23 cellular contexts compared by ENCODE assay signal in genomic region chr4:38723726-38724506, GRCh38. TPM values are rescaled to one million over a fixed set of nuclear protein-coding genes. Genes with fewer than 3 reads are reported as not detected.
A peak's percentile ranks its signal among the peaks of the same experiment; 100 is the strongest.
DNase-seq lines count a peak whose midpoint lies in the region; ATAC-seq and TF ChIP-seq lines count a peak whose summit lies in the region.
"Had no signal": no experiment of that assay in that cellular context is flagged by ENCODE, and none has a peak within 500 bp of the region (broad histone marks: within the 10 kb centered on the region; RNA-seq: fewer than 3 reads in every experiment).

No MANE protein-coding gene starts in this region.

- H3K9me3 ChIP-seq in neural progenitor cell (ENCODE audit: low read depth), result no peaks in the 10 kb centered on the region
- H3K9me3 ChIP-seq: body of pancreas, neutrophil, SK-N-SH, vagina had no signal

- no peak overlapping the region for H3K27ac ChIP-seq in neural progenitor cell
- H3K27ac ChIP-seq: body of pancreas, neutrophil, vagina had no signal

- no peak overlapping the region for H2AFZ ChIP-seq in neural progenitor cell (replicated peaks)

- H4K20me1 ChIP-seq in neural progenitor cell (ENCODE audit: low read depth), result no peaks in the 10 kb centered on the region

- H3K36me3 ChIP-seq in neural progenitor cell, result no peaks in the 10 kb centered on the region
- H3K36me3 ChIP-seq: neutrophil, vagina had no signal

- H3K4me3 Mint-ChIP-seq in effector memory CD8-positive, alpha-beta T cell, result no peak overlapping the region
- peak overlapping the region; percentile 50 for H3K4me3 Mint-ChIP-seq in neural progenitor cell
- H3K4me3 Mint-ChIP-seq in activated T-helper 1 cell treated with anti-CD3 and anti-CD28 coated beads, Interleukin-12 subunit alpha, Interleukin-12 subunit beta, Interleukin-2, Interleukin-4 antibody, amounts not matched to agents 30 ng/mL and 10 ng/mL and 1 ng/mL, durations not matched to agents 14 hours and 24 hours and 36 hours, result no peak overlapping the region
- H3K4me3 Mint-ChIP-seq: HFFc6; stimulated activated memory B cell treated with anti-CD40 and anti-IgM and Interleukin-4, amounts not matched to agents 10 μg/mL and 1 μg/mL and 100 μg/mL, for 72 hours; WTC11 had no signal

- H3K27me3 Mint-ChIP-seq in effector memory CD8-positive, alpha-beta T cell, result no peaks in the 10 kb centered on the region
- H3K27me3 Mint-ChIP-seq in neural progenitor cell (ENCODE audit: insufficient read depth, low read depth), result peaks cover 6% of the 10 kb centered on the region
- peaks cover 14% of the 10 kb centered on the region for H3K27me3 Mint-ChIP-seq in activated T-helper 1 cell treated with anti-CD3 and anti-CD28 coated beads, Interleukin-12 subunit alpha, Interleukin-12 subunit beta, Interleukin-2, Interleukin-4 antibody, amounts not matched to agents 30 ng/mL and 10 ng/mL and 1 ng/mL, durations not matched to agents 14 hours and 24 hours and 36 hours (ENCODE audit: insufficient read depth)
- H3K27me3 Mint-ChIP-seq: stimulated activated memory B cell treated with anti-CD40 and anti-IgM and Interleukin-4, amounts not matched to agents 10 μg/mL and 1 μg/mL and 100 μg/mL, for 72 hours had no signal

- TF ChIP-seq CTCF in neural progenitor cell (IDR thresholded peaks at IDR 0.05), result no peak

- H3K79me2 ChIP-seq in neural progenitor cell (ENCODE audit: low read depth), result no peaks in the 10 kb centered on the region

- H3K9me3 Mint-ChIP-seq in effector memory CD8-positive, alpha-beta T cell, result no peaks in the 10 kb centered on the region
- H3K9me3 Mint-ChIP-seq in neural progenitor cell, result no peaks in the 10 kb centered on the region
- H3K9me3 Mint-ChIP-seq in activated T-helper 1 cell treated with anti-CD3 and anti-CD28 coated beads, Interleukin-12 subunit alpha, Interleukin-12 subunit beta, Interleukin-2, Interleukin-4 antibody, amounts not matched to agents 30 ng/mL and 10 ng/mL and 1 ng/mL, durations not matched to agents 14 hours and 24 hours and 36 hours, result no peaks in the 10 kb centered on the region
- H3K9me3 Mint-ChIP-seq: HFFc6; stimulated activated memory B cell treated with anti-CD40 and anti-IgM and Interleukin-4, amounts not matched to agents 10 μg/mL and 1 μg/mL and 100 μg/mL, for 72 hours; WTC11 had no signal

- peak overlapping the region; percentile 13 to 29 for H3K27ac Mint-ChIP-seq in effector memory CD8-positive, alpha-beta T cell
- no peak overlapping the region for H3K27ac Mint-ChIP-seq in neural progenitor cell
- H3K27ac Mint-ChIP-seq in activated T-helper 1 cell treated with anti-CD3 and anti-CD28 coated beads, Interleukin-12 subunit alpha, Interleukin-12 subunit beta, Interleukin-2, Interleukin-4 antibody, amounts not matched to agents 30 ng/mL and 10 ng/mL and 1 ng/mL, durations not matched to agents 14 hours and 24 hours and 36 hours, result no peak overlapping the region
- H3K27ac Mint-ChIP-seq: HFFc6; stimulated activated memory B cell treated with anti-CD40 and anti-IgM and Interleukin-4, amounts not matched to agents 10 μg/mL and 1 μg/mL and 100 μg/mL, for 72 hours; WTC11 had no signal

- H3K4me1 Mint-ChIP-seq in effector memory CD8-positive, alpha-beta T cell (ENCODE audit: low read depth in 2 of 2), result peaks cover 9 to 10% of the 10 kb centered on the region in 2 donors
- H3K4me1 Mint-ChIP-seq in neural progenitor cell, result peaks cover 16% of the 10 kb centered on the region
- H3K4me1 Mint-ChIP-seq in activated T-helper 1 cell treated with anti-CD3 and anti-CD28 coated beads, Interleukin-12 subunit alpha, Interleukin-12 subunit beta, Interleukin-2, Interleukin-4 antibody, amounts not matched to agents 30 ng/mL and 10 ng/mL and 1 ng/mL, durations not matched to agents 14 hours and 24 hours and 36 hours (ENCODE audit: low read depth), result peaks cover 19% of the 10 kb centered on the region

- DNase-seq in EH (ENCODE audit: low read depth), result peak; percentile 64
- peak; percentile 93 for DNase-seq in NCI-H226
- no peak for DNase-seq in effector memory CD8-positive, alpha-beta T cell
- peak; percentile 41 for DNase-seq in neural progenitor cell (ENCODE audit: low spot score)
- no peak for DNase-seq in activated CD4-positive, CD25-positive, alpha-beta regulatory T cell treated with anti-CD3 and anti-CD28 coated beads, Interleukin-2, amount 50 U/mL, for 72 hours
- no peak for DNase-seq in stimulated activated CD4-positive, alpha-beta T cell treated with anti-CD3 and anti-CD28 coated beads, Interleukin-12 subunit alpha, Interleukin-12 subunit beta, amount 100 ng/mL, for 4 hours
- no peak for DNase-seq in activated T-helper 1 cell treated with anti-CD3 and anti-CD28 coated beads, Interleukin-12 subunit alpha, Interleukin-12 subunit beta, Interleukin-2, Interleukin-4 antibody, amounts not matched to agents 30 ng/mL and 10 ng/mL and 1 ng/mL, durations not matched to agents 14 hours and 24 hours and 36 hours (ENCODE audit: low spot score)
- DNase-seq: activated CD8-positive, alpha-beta memory T cell treated with anti-CD3 and anti-CD28 coated beads, Interleukin-2, amount 50 U/mL, for 4 hours; activated naive CD4-positive, alpha-beta T cell; body of pancreas; C1 segment of cervical spinal cord; DND-41; HFFc6; Karpas-422; NCI-H146; NCI-H446; SK-N-SH had no signal

- H3F3A ChIP-seq in neural progenitor cell (ENCODE audit: low read depth), result no peaks in the 10 kb centered on the region

- ATAC-seq in effector memory CD8-positive, alpha-beta T cell (replicated peaks), result no peak
- ATAC-seq in GM21423 (IDR thresholded peaks at IDR 0.05; ENCODE audit: unreplicated experiment), result no peak
- ATAC-seq: body of pancreas; stimulated activated memory B cell treated with anti-CD40 and anti-IgM and Interleukin-4, amounts not matched to agents 10 μg/mL and 1 μg/mL and 100 μg/mL, for 72 hours; WTC11 had no signal

- intact Hi-C loops in activated T-helper 1 cell treated with anti-CD3 and anti-CD28 coated beads, Interleukin-12 subunit alpha, Interleukin-12 subunit beta, Interleukin-2, Interleukin-4 antibody, amounts not matched to agents 30 ng/mL and 10 ng/mL and 1 ng/mL, durations not matched to agents 14 hours and 24 hours and 36 hours (cut with micrococcal nuclease), result no loop called here

- no peaks in the 10 kb centered on the region for H3K4me1 ChIP-seq in neural progenitor cell
- H3K4me1 ChIP-seq: vagina had no signal

- no peak overlapping the region for H3K9ac ChIP-seq in neural progenitor cell
- H3K9ac ChIP-seq: SK-N-SH had no signal

- no peaks in the 10 kb centered on the region for H3K27me3 ChIP-seq in neural progenitor cell
- H3K27me3 ChIP-seq: body of pancreas, neutrophil, vagina had no signal

- no peak overlapping the region for H3K4me3 ChIP-seq in neural progenitor cell
- H3K4me3 ChIP-seq: body of pancreas, vagina had no signal

- no peaks in the 10 kb centered on the region for H3K36me3 Mint-ChIP-seq in effector memory CD8-positive, alpha-beta T cell (ENCODE audit: insufficient read depth)
- H3K36me3 Mint-ChIP-seq in neural progenitor cell, result no peaks in the 10 kb centered on the region
- no peaks in the 10 kb centered on the region for H3K36me3 Mint-ChIP-seq in activated T-helper 1 cell treated with anti-CD3 and anti-CD28 coated beads, Interleukin-12 subunit alpha, Interleukin-12 subunit beta, Interleukin-2, Interleukin-4 antibody, amounts not matched to agents 30 ng/mL and 10 ng/mL and 1 ng/mL, durations not matched to agents 14 hours and 24 hours and 36 hours (ENCODE audit: low read depth)
- H3K36me3 Mint-ChIP-seq: stimulated activated memory B cell treated with anti-CD40 and anti-IgM and Interleukin-4, amounts not matched to agents 10 μg/mL and 1 μg/mL and 100 μg/mL, for 72 hours; WTC11 had no signal

- no peak overlapping the region for H3K4me2 ChIP-seq in neural progenitor cell
- H3K4me2 ChIP-seq: SK-N-SH had no signal

RNA-seq across cellular contexts. Expression of gene TLR10, which starts 58.9 kb away (rescaled TPM):
- not detected in 2 replicates for total RNA-seq in neural progenitor cell (ENCODE audit: low replicate concordance)
- not detected in 2 replicates for total RNA-seq in activated T-helper 1 cell treated with anti-CD3 and anti-CD28 coated beads, Interleukin-12 subunit alpha, Interleukin-12 subunit beta, Interleukin-2, Interleukin-4 antibody, amounts not matched to agents 30 ng/mL and 10 ng/mL and 1 ng/mL, durations not matched to agents 14 hours and 24 hours and 36 hours
- total RNA-seq: dermis microvascular lymphatic vessel endothelial cell, HFFc6, vagina, WTC11 had no signal

RNA-seq across cellular contexts. Expression of gene KLF3, which starts 59.9 kb away (rescaled TPM):
- total RNA-seq in neural progenitor cell (ENCODE audit: low replicate concordance), result 22.8 and 24.8 TPM in 2 replicates
- total RNA-seq in activated T-helper 1 cell treated with anti-CD3 and anti-CD28 coated beads, Interleukin-12 subunit alpha, Interleukin-12 subunit beta, Interleukin-2, Interleukin-4 antibody, amounts not matched to agents 30 ng/mL and 10 ng/mL and 1 ng/mL, durations not matched to agents 14 hours and 24 hours and 36 hours, result 1.8 and 1.9 TPM in 2 replicates

Comparison
In these comparisons a context has a peak if more than half of its experiments do, and no peak if none do; other contexts are left out.
1. DNase-seq: peak in EH (single experiment), NCI-H226 (single experiment) and neural progenitor cell (single experiment); none in effector memory CD8-positive, alpha-beta T cell (0 of 3), activated CD4-positive, CD25-positive, alpha-beta regulatory T cell treated with anti-CD3 and anti-CD28 coated beads, Interleukin-2, amount 50 U/mL, for 72 hours (single experiment), stimulated activated CD4-positive, alpha-beta T cell treated with anti-CD3 and anti-CD28 coated beads, Interleukin-12 subunit alpha, Interleukin-12 subunit beta, amount 100 ng/mL, for 4 hours (single experiment) and activated T-helper 1 cell treated with anti-CD3 and anti-CD28 coated beads, Interleukin-12 subunit alpha, Interleukin-12 subunit beta, Interleukin-2, Interleukin-4 antibody, amounts not matched to agents 30 ng/mL and 10 ng/mL and 1 ng/mL, durations not matched to agents 14 hours and 24 hours and 36 hours (single experiment).
2. H3K27ac Mint-ChIP-seq: peak in effector memory CD8-positive, alpha-beta T cell (2 of 2); none in neural progenitor cell (single experiment) and activated T-helper 1 cell treated with anti-CD3 and anti-CD28 coated beads, Interleukin-12 subunit alpha, Interleukin-12 subunit beta, Interleukin-2, Interleukin-4 antibody, amounts not matched to agents 30 ng/mL and 10 ng/mL and 1 ng/mL, durations not matched to agents 14 hours and 24 hours and 36 hours (single experiment).